In genomic region chr12:117005417-117006046, GRCh38 we compare ENCODE assay signal across 25 cellular contexts.
"Had no signal": no experiment of that assay in that cellular context is flagged by ENCODE, and none has a peak within 500 bp of the region (broad histone marks: within the 10 kb centered on the region; RNA-seq: fewer than 3 reads in every experiment).

No MANE protein-coding gene starts in this region.

- H3K36me3 ChIP-seq: uterus had no signal

- H3K4me3 ChIP-seq: ascending aorta, esophagus squamous epithelium, gastroesophageal sphincter, heart left ventricle, smooth muscle cell, uterus had no signal

- H3K4me3 Mint-ChIP-seq: activated naive CD4-positive, alpha-beta T cell treated with anti-CD3 and anti-CD28 coated beads for 36 hours; nephron; stimulated activated naive B cell treated with anti-CD40 and anti-IgM and Interleukin-4, amounts not matched to agents 10 μg/mL and 1 μg/mL and 100 μg/mL, for 72 hours; T-cell; T-helper 2 cell treated with Interferon-gamma antibody and Interleukin-4, amounts not matched to agents 5 μg/mL and 100 μg/mL, for 36 hours had no signal

- H3K27ac ChIP-seq: ascending aorta, brain microvascular endothelial cell, esophagus squamous epithelium, gastroesophageal sphincter, heart left ventricle, uterus had no signal

- H3K27me3 Mint-ChIP-seq: stimulated activated naive B cell treated with anti-CD40 and anti-IgM and Interleukin-4, amounts not matched to agents 10 μg/mL and 1 μg/mL and 100 μg/mL, for 72 hours; T-cell had no signal

- H3K27ac Mint-ChIP-seq: activated naive CD4-positive, alpha-beta T cell treated with anti-CD3 and anti-CD28 coated beads for 36 hours; nephron; T-cell; T-helper 2 cell treated with Interferon-gamma antibody and Interleukin-4, amounts not matched to agents 5 μg/mL and 100 μg/mL, for 36 hours had no signal

- H3K4me2 ChIP-seq: smooth muscle cell had no signal

- H3K9me3 ChIP-seq: ascending aorta, esophagus squamous epithelium, gastroesophageal sphincter, heart left ventricle, uterus had no signal

- H3K9me3 Mint-ChIP-seq: activated naive CD4-positive, alpha-beta T cell treated with anti-CD3 and anti-CD28 coated beads for 36 hours; nephron; stimulated activated naive B cell treated with anti-CD40 and anti-IgM and Interleukin-4, amounts not matched to agents 10 μg/mL and 1 μg/mL and 100 μg/mL, for 72 hours; T-cell; T-helper 2 cell treated with Interferon-gamma antibody and Interleukin-4, amounts not matched to agents 5 μg/mL and 100 μg/mL, for 36 hours had no signal

- H3K4me1 Mint-ChIP-seq: stimulated activated naive B cell treated with anti-CD40 and anti-IgM and Interleukin-4, amounts not matched to agents 10 μg/mL and 1 μg/mL and 100 μg/mL, for 72 hours had no signal

- DNase-seq: activated CD4-positive, alpha-beta T cell treated with anti-CD3 and anti-CD28 coated beads for 4 hours; activated CD4-positive, alpha-beta T cell treated with anti-CD3 and anti-CD28 coated beads, Interleukin-2, amount 50 U/mL, for 48 hours; activated CD4-positive, CD25-positive, alpha-beta regulatory T cell; activated CD8-positive, alpha-beta memory T cell treated with anti-CD3 and anti-CD28 coated beads, Interleukin-2, amount 50 U/mL, for 48 hours; activated effector memory CD4-positive, alpha-beta T cell treated with Interleukin-2 at 50 U/mL for 16 hours; activated naive CD4-positive, alpha-beta T cell treated with anti-CD3 and anti-CD28 coated beads for 36 hours; activated T-cell treated with anti-CD3 and anti-CD28 coated beads, Interleukin-2, amount 50 U/mL, for 48 hours; brain microvascular endothelial cell; central memory CD4-positive, alpha-beta T cell; dermis blood vessel endothelial cell; esophagus squamous epithelium; heart left ventricle; midbrain; posterior cingulate gyrus; stimulated activated CD4-positive, alpha-beta T cell treated with anti-CD3 and anti-CD28 coated beads, Interleukin-15, amount 100 ng/mL, for 24 hours; stimulated activated naive B cell treated with anti-CD40 and anti-IgM and Interleukin-4, amounts not matched to agents 10 μg/mL and 1 μg/mL and 100 μg/mL, for 72 hours; T-cell; trophoblast cell; uterus had no signal

- H3K4me1 ChIP-seq: ascending aorta, esophagus squamous epithelium, gastroesophageal sphincter had no signal

- ATAC-seq: gastroesophageal sphincter; heart left ventricle; sciatic nerve; stimulated activated naive B cell treated with anti-CD40 and anti-IgM and Interleukin-4, amounts not matched to agents 10 μg/mL and 1 μg/mL and 100 μg/mL, for 72 hours; T-cell had no signal

- H3K27me3 ChIP-seq: ascending aorta, brain microvascular endothelial cell, esophagus squamous epithelium, gastroesophageal sphincter, heart left ventricle, uterus had no signal
